In genomic region chr5:141245250-141245717, GRCh38 we compare ENCODE assay signal across 9 cellular contexts. TPM values are rescaled to one million over a fixed set of nuclear protein-coding genes. Genes with fewer than 3 reads are reported as not detected.
A peak's percentile ranks its signal among the peaks of the same experiment; 100 is the strongest.
DNase-seq lines count a peak whose midpoint lies in the region; ATAC-seq and TF ChIP-seq lines count a peak whose summit lies in the region.
"Had no signal": no experiment of that assay in that cellular context is flagged by ENCODE, and none has a peak within 500 bp of the region (broad histone marks: within the 10 kb centered on the region; RNA-seq: fewer than 3 reads in every experiment).

TSS of gene PCDHB15 (plus strand) at chr5:141245395. CDS start at chr5:141245579, 184 bp downstream.

- in situ Hi-C loops in KBM-7 (cut with MboI; ENCODE audit: low pct_unique_long_range_greater_than_20kb, low sequenced_read_pairs), result no loop called here

- ATAC-seq in HG03039 (IDR thresholded peaks at IDR 0.05; ENCODE audit: unreplicated experiment) (no peak), GM18861 (IDR thresholded peaks at IDR 0.05; ENCODE audit: unreplicated experiment) (no peak)

- TF ChIP-seq CTCF in C4-2B (conservative IDR thresholded peaks at IDR 0.05), result peak; percentile 35

- DNase-seq in KBM-7, result peak; percentile 64
- DNase-seq in dermis blood vessel endothelial cell, result peak; percentile 29
- peak; percentile 16 for DNase-seq in myocyte (ENCODE audit: low read depth)
- DNase-seq in activated gamma-delta T cell (lab: John Stamatoyannopoulos, UW), result no peak
- DNase-seq in NCI-H2171 (lab: John Stamatoyannopoulos, UW), result no peak

- H3K27ac ChIP-seq in C4-2B, result no peak within 1 kb of the TSS
- H3K27ac ChIP-seq: SJSA1 had no signal

RNA-seq across cellular contexts. Expression of gene PCDHB15, which starts in this region (rescaled TPM):
- total RNA-seq in dermis blood vessel endothelial cell (0.65 and 1.0 TPM in 2 replicates), myocyte (3.1 and 4.6 TPM in 2 replicates)
- 2.1 TPM for polyA plus RNA-seq in myocyte (2012)

Comparison
In these comparisons a context has a peak if more than half of its experiments do, and no peak if none do; other contexts are left out.
1. DNase-seq: peak in KBM-7 (single experiment), dermis blood vessel endothelial cell (single experiment) and myocyte (single experiment); none in activated gamma-delta T cell (single experiment) and NCI-H2171 (single experiment).